ENCODE assay signal across 8 cellular contexts in the genomic region with DNA sequence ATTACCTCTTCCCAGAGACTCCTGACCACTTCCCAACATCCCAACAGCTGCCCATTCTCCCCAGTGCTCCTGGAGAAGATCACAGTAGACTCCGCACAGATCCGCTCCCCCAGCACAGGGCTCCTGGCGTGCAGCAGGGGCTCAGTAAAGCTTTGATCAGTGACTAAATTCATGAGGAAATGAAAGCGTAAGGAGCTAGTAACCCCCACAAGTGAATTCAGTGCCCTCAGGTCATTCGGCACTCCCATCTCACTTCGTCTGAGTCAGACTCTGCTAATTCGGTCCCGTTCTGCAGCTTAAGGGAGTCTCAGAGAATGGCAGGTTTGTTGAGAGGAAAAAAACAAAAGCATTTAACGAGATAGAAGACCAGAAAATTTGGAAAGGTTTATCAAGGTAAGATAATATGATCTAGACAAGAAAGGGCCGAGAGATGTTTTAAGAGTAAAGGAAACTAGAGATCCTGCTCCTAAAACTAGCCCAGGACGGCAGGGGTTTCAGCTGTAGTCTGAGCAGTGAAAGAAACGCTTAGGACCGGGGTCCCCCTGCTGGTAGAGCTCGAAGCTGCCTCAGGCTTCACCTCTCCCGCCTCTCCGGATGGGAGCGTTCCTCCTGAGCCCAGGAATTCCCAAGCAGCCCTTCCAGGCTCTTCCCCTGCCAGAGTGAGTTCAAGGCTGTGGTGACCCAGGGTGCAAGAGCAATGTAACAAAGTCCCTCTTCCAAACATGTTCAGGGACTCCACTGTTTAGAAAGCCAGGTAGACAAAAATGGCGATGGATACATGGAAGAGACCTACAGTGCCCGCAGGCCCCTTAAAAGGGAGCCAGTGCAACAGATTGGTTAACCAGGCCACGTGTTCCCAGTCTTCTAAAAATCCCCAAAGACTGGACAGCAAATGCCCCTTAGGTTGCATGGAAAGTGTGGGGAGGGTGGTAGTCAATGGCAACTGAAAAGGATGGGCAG.
A peak's percentile ranks its signal among the peaks of the same experiment; 100 is the strongest.
DNase-seq lines count a peak whose midpoint lies in the region; ATAC-seq and TF ChIP-seq lines count a peak whose summit lies in the region.

No MANE protein-coding gene starts in this region.

- WGBS in gastroesophageal sphincter (ENCODE audit: low coverage in 1 of 2), 2 donors: 11 to 29% methylated on average over 15 of the region's 20 CpGs

- peak; percentile 79 for DNase-seq in ACHN
- peak; percentile 62 for DNase-seq in NB4 (ENCODE audit: low read depth)
- peak; percentile 27 for DNase-seq in non-pigmented ciliary epithelial cell (ENCODE audit: low read depth)
- no peak for DNase-seq in activated T-helper 1 cell treated with anti-CD3 and anti-CD28 coated beads, Interleukin-12 subunit alpha, Interleukin-12 subunit beta, Interleukin-2, Interleukin-4 antibody, amounts not matched to agents 30 ng/mL and 10 ng/mL and 1 ng/mL, durations not matched to agents 14 hours and 24 hours and 36 hours (ENCODE audit: low spot score)

- no peaks in the 10 kb centered on the region for H3K9me3 Mint-ChIP-seq in activated T-helper 1 cell treated with anti-CD3 and anti-CD28 coated beads, Interleukin-12 subunit alpha, Interleukin-12 subunit beta, Interleukin-2, Interleukin-4 antibody, amounts not matched to agents 30 ng/mL and 10 ng/mL and 1 ng/mL, durations not matched to agents 14 hours and 24 hours and 36 hours

- in situ Hi-C loops in ACHN (cut with HindIII; ENCODE audit: low pct_ligation_motif_present, low pct_unique_long_range_greater_than_20kb, low sequenced_read_pairs): loop anchor here (25.0 kb wide), 1 partner anchor 175 kb away; no protein-coding TSS in a partner anchor

- H3K9me3 ChIP-seq in gastroesophageal sphincter: no peaks in the 10 kb centered on the region

- no peak for TF ChIP-seq POLR2A in NB4 (IDR thresholded peaks at IDR 0.05; ENCODE audit: extremely low read depth, insufficient read length)
- no peak for TF ChIP-seq POLR2A in gastroesophageal sphincter (IDR thresholded peaks at IDR 0.05)

- no peaks in the 10 kb centered on the region for H3K36me3 ChIP-seq in gastroesophageal sphincter

- TF ChIP-seq EP300 in gastroesophageal sphincter (IDR thresholded peaks at IDR 0.05): no peak

- peaks cover 0 to 8% (median 0%) of the 10 kb centered on the region in 3 donors for H3K4me1 ChIP-seq in gastroesophageal sphincter

- intact Hi-C loops in activated T-helper 1 cell treated with anti-CD3 and anti-CD28 coated beads, Interleukin-12 subunit alpha, Interleukin-12 subunit beta, Interleukin-2, Interleukin-4 antibody, amounts not matched to agents 30 ng/mL and 10 ng/mL and 1 ng/mL, durations not matched to agents 14 hours and 24 hours and 36 hours (cut with micrococcal nuclease): loop anchor here (5.0 kb wide), 1 partner anchor 1695 kb away; no protein-coding TSS in a partner anchor

- H3K36me3 Mint-ChIP-seq in activated T-helper 1 cell treated with anti-CD3 and anti-CD28 coated beads, Interleukin-12 subunit alpha, Interleukin-12 subunit beta, Interleukin-2, Interleukin-4 antibody, amounts not matched to agents 30 ng/mL and 10 ng/mL and 1 ng/mL, durations not matched to agents 14 hours and 24 hours and 36 hours (ENCODE audit: low read depth): no peaks in the 10 kb centered on the region

- peaks cover 12% of the 10 kb centered on the region for H3K27me3 ChIP-seq in gastroesophageal sphincter

- H3K4me3 ChIP-seq in NB4 (ENCODE audit: low read depth, low read length): no peak overlapping the region
- H3K4me3 ChIP-seq in WI38 (ENCODE audit: low read depth, low read length): peak overlapping the region; percentile 12; the same call in 1 of the 2 replicates
- peak overlapping the region in 1 of 2 donors; percentile 26 for H3K4me3 ChIP-seq in gastroesophageal sphincter

- H3K27ac ChIP-seq in gastroesophageal sphincter: peak overlapping the region in 1 of 4 donors; percentile 54

- H3K4me3 Mint-ChIP-seq in activated T-helper 1 cell treated with anti-CD3 and anti-CD28 coated beads, Interleukin-12 subunit alpha, Interleukin-12 subunit beta, Interleukin-2, Interleukin-4 antibody, amounts not matched to agents 30 ng/mL and 10 ng/mL and 1 ng/mL, durations not matched to agents 14 hours and 24 hours and 36 hours: no peak overlapping the region

- peak; percentile 89 for TF ChIP-seq CTCF in GM12872 (IDR thresholded peaks at IDR 0.05; ENCODE audit: insufficient read depth, low read depth, low read length)
- TF ChIP-seq CTCF in NB4 (IDR thresholded peaks at IDR 0.05; ENCODE audit: low read depth, low read length): peak; percentile 79
- TF ChIP-seq CTCF in WI38 (IDR thresholded peaks at IDR 0.05; ENCODE audit: low read depth, low read length): peak; percentile 76
- peak; percentile 50 to 88 (median 82) for TF ChIP-seq CTCF in gastroesophageal sphincter (IDR thresholded peaks at IDR 0.05)

- peaks cover 5% of the 10 kb centered on the region for H3K4me1 Mint-ChIP-seq in activated T-helper 1 cell treated with anti-CD3 and anti-CD28 coated beads, Interleukin-12 subunit alpha, Interleukin-12 subunit beta, Interleukin-2, Interleukin-4 antibody, amounts not matched to agents 30 ng/mL and 10 ng/mL and 1 ng/mL, durations not matched to agents 14 hours and 24 hours and 36 hours (ENCODE audit: low read depth)

- no peak overlapping the region for H3K27ac Mint-ChIP-seq in activated T-helper 1 cell treated with anti-CD3 and anti-CD28 coated beads, Interleukin-12 subunit alpha, Interleukin-12 subunit beta, Interleukin-2, Interleukin-4 antibody, amounts not matched to agents 30 ng/mL and 10 ng/mL and 1 ng/mL, durations not matched to agents 14 hours and 24 hours and 36 hours

- ATAC-seq in HG02623 (IDR thresholded peaks at IDR 0.05; ENCODE audit: unreplicated experiment) (peak; percentile 68), gastroesophageal sphincter (peak; percentile 91)

- H3K27me3 Mint-ChIP-seq in activated T-helper 1 cell treated with anti-CD3 and anti-CD28 coated beads, Interleukin-12 subunit alpha, Interleukin-12 subunit beta, Interleukin-2, Interleukin-4 antibody, amounts not matched to agents 30 ng/mL and 10 ng/mL and 1 ng/mL, durations not matched to agents 14 hours and 24 hours and 36 hours (ENCODE audit: insufficient read depth): peaks cover 2% of the 10 kb centered on the region
